Comparison of ENCODE assay signal across 1 cellular context in genomic region chr2:48584551-48584950, GRCh38.
TF ChIP-seq lines count a peak whose summit lies in the region.

No MANE protein-coding gene starts in this region.

TF ChIP-seq in H1, 55 proteins besides CTCF, POLR2A, EP300 and RAD21:
- TF ChIP-seq PHF8 (conservative IDR thresholded peaks at IDR 0.05; ENCODE audit: low read depth, low read length) (no peak), ATF2 (IDR thresholded peaks at IDR 0.05; ENCODE audit: low read length) (no peak), KDM1A (IDR thresholded peaks at IDR 0.05; ENCODE audit: borderline replicate concordance, low read length) (no peak), BRCA1 (IDR thresholded peaks at IDR 0.05; ENCODE audit: low read depth, low read length) (no peak), MAFK (IDR thresholded peaks at IDR 0.05; ENCODE audit: low read depth, low read length) (no peak), JUN (IDR thresholded peaks at IDR 0.05; ENCODE audit: low read depth, low read length) (no peak), MAX (IDR thresholded peaks at IDR 0.05) (no peak), SP2 (IDR thresholded peaks at IDR 0.05; ENCODE audit: low read length) (no peak), RNF2 (IDR thresholded peaks at IDR 0.05; ENCODE audit: borderline replicate concordance, low read depth, low read length, missing control alignments, poor library complexity, severe bottlenecking) (no peak), CBX5 (IDR thresholded peaks at IDR 0.05; ENCODE audit: low read depth, low read length) (no peak), TEAD4 (IDR thresholded peaks at IDR 0.05; ENCODE audit: low read depth, low read length) (no peak), RXRA (IDR thresholded peaks at IDR 0.05; ENCODE audit: insufficient read depth, low read depth, low read length) (no peak)
- TF ChIP-seq, protein P1, sequence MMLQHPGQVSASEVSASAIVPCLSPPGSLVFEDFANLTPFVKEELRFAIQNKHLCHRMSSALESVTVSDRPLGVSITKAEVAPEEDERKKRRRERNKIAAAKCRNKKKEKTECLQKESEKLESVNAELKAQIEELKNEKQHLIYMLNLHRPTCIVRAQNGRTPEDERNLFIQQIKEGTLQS (IDR thresholded peaks at IDR 0.05; ENCODE audit: insufficient read depth, low read depth, low read length), result no peak
- TF ChIP-seq, protein P2, sequence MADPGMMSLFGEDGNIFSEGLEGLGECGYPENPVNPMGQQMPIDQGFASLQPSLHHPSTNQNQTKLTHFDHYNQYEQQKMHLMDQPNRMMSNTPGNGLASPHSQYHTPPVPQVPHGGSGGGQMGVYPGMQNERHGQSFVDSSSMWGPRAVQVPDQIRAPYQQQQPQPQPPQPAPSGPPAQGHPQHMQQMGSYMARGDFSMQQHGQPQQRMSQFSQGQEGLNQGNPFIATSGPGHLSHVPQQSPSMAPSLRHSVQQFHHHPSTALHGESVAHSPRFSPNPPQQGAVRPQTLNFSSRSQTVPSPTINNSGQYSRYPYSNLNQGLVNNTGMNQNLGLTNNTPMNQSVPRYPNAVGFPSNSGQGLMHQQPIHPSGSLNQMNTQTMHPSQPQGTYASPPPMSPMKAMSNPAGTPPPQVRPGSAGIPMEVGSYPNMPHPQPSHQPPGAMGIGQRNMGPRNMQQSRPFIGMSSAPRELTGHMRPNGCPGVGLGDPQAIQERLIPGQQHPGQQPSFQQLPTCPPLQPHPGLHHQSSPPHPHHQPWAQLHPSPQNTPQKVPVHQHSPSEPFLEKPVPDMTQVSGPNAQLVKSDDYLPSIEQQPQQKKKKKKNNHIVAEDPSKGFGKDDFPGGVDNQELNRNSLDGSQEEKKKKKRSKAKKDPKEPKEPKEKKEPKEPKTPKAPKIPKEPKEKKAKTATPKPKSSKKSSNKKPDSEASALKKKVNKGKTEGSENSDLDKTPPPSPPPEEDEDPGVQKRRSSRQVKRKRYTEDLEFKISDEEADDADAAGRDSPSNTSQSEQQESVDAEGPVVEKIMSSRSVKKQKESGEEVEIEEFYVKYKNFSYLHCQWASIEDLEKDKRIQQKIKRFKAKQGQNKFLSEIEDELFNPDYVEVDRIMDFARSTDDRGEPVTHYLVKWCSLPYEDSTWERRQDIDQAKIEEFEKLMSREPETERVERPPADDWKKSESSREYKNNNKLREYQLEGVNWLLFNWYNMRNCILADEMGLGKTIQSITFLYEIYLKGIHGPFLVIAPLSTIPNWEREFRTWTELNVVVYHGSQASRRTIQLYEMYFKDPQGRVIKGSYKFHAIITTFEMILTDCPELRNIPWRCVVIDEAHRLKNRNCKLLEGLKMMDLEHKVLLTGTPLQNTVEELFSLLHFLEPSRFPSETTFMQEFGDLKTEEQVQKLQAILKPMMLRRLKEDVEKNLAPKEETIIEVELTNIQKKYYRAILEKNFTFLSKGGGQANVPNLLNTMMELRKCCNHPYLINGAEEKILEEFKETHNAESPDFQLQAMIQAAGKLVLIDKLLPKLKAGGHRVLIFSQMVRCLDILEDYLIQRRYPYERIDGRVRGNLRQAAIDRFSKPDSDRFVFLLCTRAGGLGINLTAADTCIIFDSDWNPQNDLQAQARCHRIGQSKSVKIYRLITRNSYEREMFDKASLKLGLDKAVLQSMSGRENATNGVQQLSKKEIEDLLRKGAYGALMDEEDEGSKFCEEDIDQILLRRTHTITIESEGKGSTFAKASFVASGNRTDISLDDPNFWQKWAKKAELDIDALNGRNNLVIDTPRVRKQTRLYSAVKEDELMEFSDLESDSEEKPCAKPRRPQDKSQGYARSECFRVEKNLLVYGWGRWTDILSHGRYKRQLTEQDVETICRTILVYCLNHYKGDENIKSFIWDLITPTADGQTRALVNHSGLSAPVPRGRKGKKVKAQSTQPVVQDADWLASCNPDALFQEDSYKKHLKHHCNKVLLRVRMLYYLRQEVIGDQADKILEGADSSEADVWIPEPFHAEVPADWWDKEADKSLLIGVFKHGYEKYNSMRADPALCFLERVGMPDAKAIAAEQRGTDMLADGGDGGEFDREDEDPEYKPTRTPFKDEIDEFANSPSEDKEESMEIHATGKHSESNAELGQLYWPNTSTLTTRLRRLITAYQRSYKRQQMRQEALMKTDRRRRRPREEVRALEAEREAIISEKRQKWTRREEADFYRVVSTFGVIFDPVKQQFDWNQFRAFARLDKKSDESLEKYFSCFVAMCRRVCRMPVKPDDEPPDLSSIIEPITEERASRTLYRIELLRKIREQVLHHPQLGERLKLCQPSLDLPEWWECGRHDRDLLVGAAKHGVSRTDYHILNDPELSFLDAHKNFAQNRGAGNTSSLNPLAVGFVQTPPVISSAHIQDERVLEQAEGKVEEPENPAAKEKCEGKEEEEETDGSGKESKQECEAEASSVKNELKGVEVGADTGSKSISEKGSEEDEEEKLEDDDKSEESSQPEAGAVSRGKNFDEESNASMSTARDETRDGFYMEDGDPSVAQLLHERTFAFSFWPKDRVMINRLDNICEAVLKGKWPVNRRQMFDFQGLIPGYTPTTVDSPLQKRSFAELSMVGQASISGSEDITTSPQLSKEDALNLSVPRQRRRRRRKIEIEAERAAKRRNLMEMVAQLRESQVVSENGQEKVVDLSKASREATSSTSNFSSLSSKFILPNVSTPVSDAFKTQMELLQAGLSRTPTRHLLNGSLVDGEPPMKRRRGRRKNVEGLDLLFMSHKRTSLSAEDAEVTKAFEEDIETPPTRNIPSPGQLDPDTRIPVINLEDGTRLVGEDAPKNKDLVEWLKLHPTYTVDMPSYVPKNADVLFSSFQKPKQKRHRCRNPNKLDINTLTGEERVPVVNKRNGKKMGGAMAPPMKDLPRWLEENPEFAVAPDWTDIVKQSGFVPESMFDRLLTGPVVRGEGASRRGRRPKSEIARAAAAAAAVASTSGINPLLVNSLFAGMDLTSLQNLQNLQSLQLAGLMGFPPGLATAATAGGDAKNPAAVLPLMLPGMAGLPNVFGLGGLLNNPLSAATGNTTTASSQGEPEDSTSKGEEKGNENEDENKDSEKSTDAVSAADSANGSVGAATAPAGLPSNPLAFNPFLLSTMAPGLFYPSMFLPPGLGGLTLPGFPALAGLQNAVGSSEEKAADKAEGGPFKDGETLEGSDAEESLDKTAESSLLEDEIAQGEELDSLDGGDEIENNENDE (IDR thresholded peaks at IDR 0.05; ENCODE audit: insufficient replicate concordance, low read length), result no peak
